In genomic region chr19:923551-924211, GRCh38 we compare ENCODE assay signal across 1 cellular context.
TF ChIP-seq lines count a peak whose summit lies in the region.

No MANE protein-coding gene starts in this region.

TF ChIP-seq in HCT116, 20 proteins besides CTCF, POLR2A, EP300 and RAD21 (continued from another document):
- TF ChIP-seq REST (IDR thresholded peaks at IDR 0.05; ENCODE audit: low read depth) (no peak), ZFX (IDR thresholded peaks at IDR 0.05) (no peak), EGR1 (IDR thresholded peaks at IDR 0.05; ENCODE audit: low read depth) (no peak), SP1 (IDR thresholded peaks at IDR 0.05; ENCODE audit: low read depth) (no peak), SIN3A (IDR thresholded peaks at IDR 0.05; ENCODE audit: low read depth) (no peak), FOSL1 (IDR thresholded peaks at IDR 0.05; ENCODE audit: low read depth) (no peak), POLR2AphosphoS5 (IDR thresholded peaks at IDR 0.05; ENCODE audit: low read depth, low read length) (no peak), ZNF274 (IDR thresholded peaks at IDR 0.05; ENCODE audit: low read depth, low read length) (no peak), TCF7L2 (IDR thresholded peaks at IDR 0.05; ENCODE audit: borderline replicate concordance, extremely low read depth, insufficient read depth, insufficient read length) (no peak)
